Comparison of ENCODE assay signal across 1 cellular context in the genomic region with DNA sequence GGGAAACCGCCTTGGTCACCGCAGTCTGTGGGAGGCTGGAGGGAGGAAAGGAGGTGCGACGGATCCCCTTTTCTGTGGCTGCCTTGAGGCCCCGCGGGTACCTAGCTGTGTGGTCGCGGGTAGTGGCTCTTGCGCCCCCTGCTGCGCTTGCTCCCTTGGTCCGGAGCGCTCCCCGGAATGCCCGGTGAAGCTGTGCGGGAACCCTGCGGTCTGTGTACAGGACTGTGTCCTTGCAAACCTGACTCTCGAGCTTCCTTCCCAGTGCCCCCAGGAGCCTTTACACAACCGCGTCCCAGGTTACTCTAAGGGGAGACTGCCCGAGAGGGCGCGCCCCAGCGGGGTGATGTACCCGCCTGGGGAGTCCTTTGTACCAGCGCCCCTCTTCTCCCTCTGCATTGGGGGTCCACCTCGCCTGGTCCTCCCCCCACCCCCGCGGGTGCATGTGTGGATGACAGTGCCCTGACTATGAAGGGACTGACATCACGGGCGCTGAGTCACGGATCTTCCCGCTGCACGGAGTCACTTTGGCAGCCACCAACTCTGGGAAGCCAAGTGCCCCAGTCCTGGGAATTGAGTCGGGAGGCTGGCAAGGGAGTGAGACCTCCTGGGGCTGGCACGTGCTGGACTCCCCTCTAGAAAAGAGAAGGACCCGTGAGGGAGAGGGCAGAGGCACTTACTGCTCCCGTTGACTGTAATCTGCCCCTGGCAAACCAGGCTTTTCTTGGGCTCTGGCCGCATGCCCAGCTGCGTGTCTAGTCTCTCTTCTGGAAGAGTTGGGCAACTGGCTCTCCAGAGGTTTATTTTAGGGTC.
TF ChIP-seq lines count a peak whose summit lies in the region.

No MANE protein-coding gene starts in this region.

TF ChIP-seq in HEK293, 187 proteins besides CTCF, POLR2A, EP300 and RAD21 (continued from another document):
- no peak; the same call in 1 of the 2 replicates for TF ChIP-seq ZSCAN4 (tag by site-specific recombination; IDR thresholded peaks at IDR 0.05)
- no peak for TF ChIP-seq ZBTB11 (tag by site-specific recombination; conservative IDR thresholded peaks at IDR 0.05; ENCODE audit: low read depth)
- TF ChIP-seq ZNF311 (tag by site-specific recombination; IDR thresholded peaks at IDR 0.05; ENCODE audit: borderline replicate concordance) = no peak
